In the genomic region with DNA sequence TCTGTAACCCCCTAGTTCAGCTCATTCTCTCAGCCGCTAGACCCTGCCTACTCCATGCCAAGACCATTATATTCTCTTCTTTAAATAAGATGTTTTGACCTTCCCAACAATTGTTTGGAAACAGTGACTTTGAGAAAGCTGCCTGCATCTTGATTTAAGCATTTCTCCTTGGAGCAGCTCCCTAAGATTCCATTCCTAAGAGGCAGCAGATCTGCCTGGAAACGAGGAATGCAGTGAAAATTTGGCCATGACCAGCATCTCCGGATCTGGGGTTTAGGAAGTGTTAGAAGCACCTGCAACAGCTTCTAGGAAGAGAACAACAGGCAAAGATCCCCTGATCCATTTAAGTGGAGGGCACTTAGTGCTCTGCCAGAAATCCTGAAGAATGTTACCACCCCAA, we compare ENCODE assay signal across 31 cellular contexts.
"Had no signal": no experiment of that assay in that cellular context is flagged by ENCODE, and none has a peak within 500 bp of the region (broad histone marks: within the 10 kb centered on the region; RNA-seq: fewer than 3 reads in every experiment).

No MANE protein-coding gene starts in this region.

- H3K36me3 Mint-ChIP-seq: activated CD4-positive, alpha-beta memory T cell treated with anti-CD3 and anti-CD28 coated beads for 36 hours; activated CD8-positive, alpha-beta memory T cell treated with anti-CD3 and anti-CD28 coated beads, Interleukin-2, amount 10 ng/mL, durations not matched to agents 7 days and 5 days; activated naive CD4-positive, alpha-beta T cell treated with anti-CD3 and anti-CD28 coated beads, Interleukin-2, amount 50 U/mL, for 24 hours; activated naive CD8-positive, alpha-beta T cell treated with anti-CD3 and anti-CD28 coated beads, Interleukin-2, amount 10 ng/mL, durations not matched to agents 7 days and 5 days had no signal

- H3K9me3 Mint-ChIP-seq: activated CD4-positive, alpha-beta memory T cell treated with anti-CD3 and anti-CD28 coated beads for 36 hours; activated naive CD4-positive, alpha-beta T cell treated with anti-CD3 and anti-CD28 coated beads, Interleukin-2, amount 50 U/mL, for 24 hours; activated naive CD8-positive, alpha-beta T cell treated with anti-CD3 and anti-CD28 coated beads, Interleukin-2, amount 10 ng/mL, durations not matched to agents 7 days and 5 days had no signal

- H3K27me3 Mint-ChIP-seq: activated B cell treated with CpG ODN at 0.5 μM for 24 hours; activated CD4-positive, alpha-beta memory T cell treated with anti-CD3 and anti-CD28 coated beads for 36 hours; activated CD8-positive, alpha-beta memory T cell treated with anti-CD3 and anti-CD28 coated beads, Interleukin-2, amount 10 ng/mL, durations not matched to agents 7 days and 5 days; activated naive CD8-positive, alpha-beta T cell treated with anti-CD3 and anti-CD28 coated beads, Interleukin-2, amount 10 ng/mL, durations not matched to agents 7 days and 5 days had no signal

- H3K27ac ChIP-seq: SK-N-MC had no signal

- H3K9me3 ChIP-seq: SJCRH30 had no signal

- H3K27me3 ChIP-seq: SJCRH30 had no signal

- ATAC-seq: activated CD8-positive, alpha-beta memory T cell treated with anti-CD3 and anti-CD28 coated beads, Interleukin-2, amount 10 ng/mL, durations not matched to agents 7 days and 5 days; Panc1 had no signal

- DNase-seq: activated B cell treated with CpG ODN at 0.5 μM for 24 hours; activated CD4-positive, alpha-beta memory T cell treated with anti-CD3 and anti-CD28 coated beads for 36 hours; activated CD4-positive, alpha-beta T cell treated with anti-CD3 and anti-CD28 coated beads for 4 hours; activated CD4-positive, alpha-beta T cell treated with anti-CD3 and anti-CD28 coated beads, Interleukin-2, amount 50 U/mL, for 1 hour; activated CD4-positive, CD25-positive, alpha-beta regulatory T cell treated with anti-CD3 and anti-CD28 coated beads, Interleukin-2, amount 50 U/mL, for 72 hours; activated CD8-positive, alpha-beta memory T cell treated with anti-CD3 and anti-CD28 coated beads, Interleukin-2, amount 10 ng/mL, durations not matched to agents 7 days and 5 days; activated CD8-positive, alpha-beta memory T cell treated with anti-CD3 and anti-CD28 coated beads, Interleukin-2, amount 50 U/mL, for 48 hours; activated effector memory CD4-positive, alpha-beta T cell treated with Interleukin-2 at 50 U/mL for 16 hours; activated naive CD8-positive, alpha-beta T cell treated with anti-CD3 and anti-CD28 coated beads, Interleukin-2, amount 10 ng/mL, durations not matched to agents 7 days and 5 days; activated T-cell treated with anti-CD3 and anti-CD28 coated beads, Interleukin-2, amount 50 U/mL, for 48 hours; caudate nucleus; cerebellar nuclear complex; Karpas-422; NCI-H1048; NCI-H1105 treated with DMSO at 0.1 percent for 48 hours; NCI-H1436; NCI-H1694; NCI-H1930; NCI-H2081 treated with DMSO at 0.1 percent for 48 hours; NCI-H226; NCI-H446 treated with DMSO at 0.1 percent for 48 hours; NCI-H524; NCI-H69; SHP77 had no signal

- H3K4me3 ChIP-seq: SJCRH30, SK-N-MC had no signal

- FAIRE-seq: bronchial epithelial cell, TTC549 had no signal

- H3K4me3 Mint-ChIP-seq: activated B cell treated with CpG ODN at 0.5 μM for 24 hours; activated CD4-positive, alpha-beta memory T cell treated with anti-CD3 and anti-CD28 coated beads for 36 hours; activated CD8-positive, alpha-beta memory T cell treated with anti-CD3 and anti-CD28 coated beads, Interleukin-2, amount 10 ng/mL, durations not matched to agents 7 days and 5 days; activated naive CD4-positive, alpha-beta T cell treated with anti-CD3 and anti-CD28 coated beads, Interleukin-2, amount 50 U/mL, for 24 hours; activated naive CD8-positive, alpha-beta T cell treated with anti-CD3 and anti-CD28 coated beads, Interleukin-2, amount 10 ng/mL, durations not matched to agents 7 days and 5 days; brain had no signal

- H3K4me1 Mint-ChIP-seq: activated B cell treated with CpG ODN at 0.5 μM for 24 hours; activated CD8-positive, alpha-beta memory T cell treated with anti-CD3 and anti-CD28 coated beads, Interleukin-2, amount 10 ng/mL, durations not matched to agents 7 days and 5 days; activated naive CD4-positive, alpha-beta T cell treated with anti-CD3 and anti-CD28 coated beads, Interleukin-2, amount 50 U/mL, for 24 hours; activated naive CD8-positive, alpha-beta T cell treated with anti-CD3 and anti-CD28 coated beads, Interleukin-2, amount 10 ng/mL, durations not matched to agents 7 days and 5 days had no signal

- H3K36me3 ChIP-seq: SJCRH30 had no signal

- H3K27ac Mint-ChIP-seq: activated B cell treated with CpG ODN at 0.5 μM for 24 hours; activated CD4-positive, alpha-beta memory T cell treated with anti-CD3 and anti-CD28 coated beads for 36 hours; activated CD8-positive, alpha-beta memory T cell treated with anti-CD3 and anti-CD28 coated beads, Interleukin-2, amount 10 ng/mL, durations not matched to agents 7 days and 5 days; activated naive CD4-positive, alpha-beta T cell treated with anti-CD3 and anti-CD28 coated beads, Interleukin-2, amount 50 U/mL, for 24 hours; activated naive CD8-positive, alpha-beta T cell treated with anti-CD3 and anti-CD28 coated beads, Interleukin-2, amount 10 ng/mL, durations not matched to agents 7 days and 5 days; brain had no signal
